In genomic region chr3:50811893-50812292, GRCh38 we compare ENCODE assay signal across 7 cellular contexts.
"Had no signal": no experiment of that assay in that cellular context is flagged by ENCODE, and none has a peak within 500 bp of the region (broad histone marks: within the 10 kb centered on the region; RNA-seq: fewer than 3 reads in every experiment).

No MANE protein-coding gene starts in this region.

- H3K9me3 ChIP-seq: HAP-1 had no signal

- H3K4me3 ChIP-seq: GM23338, HAP-1, K562 had no signal

- ATAC-seq: GM23338, HCT116, K562 had no signal

- H3K27ac Mint-ChIP-seq: GM23338 had no signal

- H3K4me3 Mint-ChIP-seq: GM23338 had no signal

- H3K36me3 ChIP-seq: HAP-1 had no signal

- DNase-seq: H7, IMR-90, KG1 had no signal

- H3K4me2 ChIP-seq: GM23338 had no signal
